In the genomic region with DNA sequence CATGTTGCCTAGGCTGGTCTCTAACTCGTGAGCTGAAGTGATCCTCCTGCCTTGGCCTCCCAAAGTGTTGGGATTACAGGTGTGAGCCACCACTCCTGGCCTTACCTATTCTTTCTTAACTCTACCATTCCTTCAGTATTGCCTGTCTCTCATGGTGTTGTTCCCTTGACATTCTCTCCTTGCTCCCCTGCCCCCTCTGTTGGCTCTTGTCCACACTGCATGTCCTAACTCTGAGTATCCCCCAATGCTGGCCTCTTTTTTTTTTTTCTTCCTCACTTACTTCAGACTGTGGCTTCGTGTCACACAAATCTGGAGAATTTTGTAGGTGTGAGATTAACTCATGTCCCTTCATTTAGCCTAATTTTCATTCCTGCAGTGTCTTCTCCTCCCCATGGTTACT, we compare ENCODE assay signal across 16 cellular contexts. TPM values are rescaled to one million over a fixed set of nuclear protein-coding genes. Genes with fewer than 3 reads are reported as not detected.
DNase-seq lines count a peak whose midpoint lies in the region; ATAC-seq, FAIRE-seq and TF ChIP-seq lines count a peak whose summit lies in the region.
"Had no signal": no experiment of that assay in that cellular context is flagged by ENCODE, and none has a peak within 500 bp of the region (broad histone marks: within the 10 kb centered on the region; RNA-seq: fewer than 3 reads in every experiment).

No MANE protein-coding gene starts in this region.

- no peak overlapping the region for H3K14ac ChIP-seq in H1 (ENCODE audit: insufficient read length)

- H3K4me3 ChIP-seq in H1 (ENCODE audit: extremely low read depth in 1 of 4, insufficient read depth in 2 of 4, low read depth in 3 of 4, low read length in 4 of 4) (no peak overlapping the region), retinal pigment epithelial cell (ENCODE audit: low read length) (no peak overlapping the region)
- H3K4me3 ChIP-seq: right lobe of liver had no signal

- H3K9me3 ChIP-seq in H1 (ENCODE audit: insufficient read depth in 2 of 2, low read depth in 1 of 2, low read length in 1 of 2): no peaks in the 10 kb centered on the region
- H3K9me3 ChIP-seq: right lobe of liver had no signal

- peak; percentile 44 to 53 for TF ChIP-seq RAD21 in H1 (IDR thresholded peaks at IDR 0.05 in 1 of 2, conservative IDR thresholded peaks at IDR 0.05 in 1 of 2; ENCODE audit: low read depth in 2 of 2, low read length in 2 of 2)

- DNase-seq in DMS 273 (lab: John Stamatoyannopoulos, UW; ENCODE audit: unreplicated experiment) (peak; percentile 52), DMS 273 treated with DMSO at 0.1 percent for 48 hours (lab: John Stamatoyannopoulos, UW) (no peak), NCI-H82 (lab: John Stamatoyannopoulos, UW) (peak; percentile 61), H1 (ENCODE audit: low read depth in 1 of 2, low spot score in 2 of 2) (peak in 1 of 2 experiments; percentile 64), retinal pigment epithelial cell (ENCODE audit: low read depth) (no peak)
- DNase-seq in stimulated activated CD4-positive, alpha-beta T cell treated with anti-CD3 and anti-CD28 coated beads, Interleukin-4, amount 100 ng/mL, for 24 hours: no peak
- DNase-seq in activated naive CD4-positive, alpha-beta T cell treated with anti-CD3 and anti-CD28 coated beads, Interleukin-2, amount 50 U/mL, for 72 hours (ENCODE audit: low spot score in 2 of 2): no peak
- DNase-seq: 8988T; activated CD4-positive, alpha-beta memory T cell treated with anti-CD3 and anti-CD28 coated beads, Interleukin-2, amount 10 ng/mL, durations not matched to agents 7 days and 5 days; activated gamma-delta T cell treated with Interleukin-2 at 50 U/mL for 16 hours; NCI-H1048; right lobe of liver; substantia nigra had no signal

- CTCF ChIA-PET in H1 (lab: Charles Lee; ENCODE audit: partially characterized antibody): interaction anchor here (0.7 kb wide), 1 partner anchor 974 kb away, joined by 3 read pairs; no protein-coding TSS in a partner anchor

- H4K91ac ChIP-seq in H1 (replicated peaks; ENCODE audit: insufficient read length, low read length): no peak overlapping the region

- no peak overlapping the region for H2AK5ac ChIP-seq in H1 (ENCODE audit: low read depth, low read length)

- no peak overlapping the region for H3K4ac ChIP-seq in H1 (replicated peaks; ENCODE audit: insufficient read length, low read depth, low read length)

- H3K56ac ChIP-seq in H1 (replicated peaks; ENCODE audit: insufficient read length, low read depth, low read length): no peak overlapping the region

- H4K8ac ChIP-seq in H1 (ENCODE audit: extremely low read depth, insufficient read depth, low read length): no peak overlapping the region

- H2BK15ac ChIP-seq in H1 (ENCODE audit: low read length): no peak overlapping the region

- H3K79me2 ChIP-seq in H1 (ENCODE audit: control insufficient read depth in 1 of 2, insufficient read depth in 2 of 2, low read length in 2 of 2): no peaks in the 10 kb centered on the region

- H3K27ac ChIP-seq in H1 (ENCODE audit: low read depth, low read length): no peak overlapping the region
- H3K27ac ChIP-seq: right lobe of liver had no signal

- WGBS in H1 (ENCODE audit: extremely low coverage in 1 of 2, insufficient coverage in 1 of 2, insufficient read length in 1 of 2, insufficient replicate concordance in 2 of 2, low coverage in 1 of 2, low lambda C conversion rate in 2 of 2, missing lambda C conversion rate in 1 of 2), 2 experiments: 18% methylated on average over 1 of the region's 2 CpGs; no CpG with 5 or more reads in 1 of the 2 experiments

- H2BK20ac ChIP-seq in H1 (ENCODE audit: low read length): no peak overlapping the region

- H2BK120ac ChIP-seq in H1 (replicated peaks; ENCODE audit: low read depth, low read length): no peak overlapping the region

- no peak for TF ChIP-seq EP300 in H1 (IDR thresholded peaks at IDR 0.05; ENCODE audit: borderline replicate concordance in 1 of 2, low read depth in 2 of 2, low read length in 2 of 2)

- FAIRE-seq in H1 (lab: Jason Lieb, UNC): peak; percentile 52

- H3K18ac ChIP-seq in H1 (ENCODE audit: extremely low read depth, low read length): no peak overlapping the region

- no peaks in the 10 kb centered on the region for H3K36me3 ChIP-seq in H1 (ENCODE audit: control insufficient read depth in 2 of 4, insufficient read depth in 4 of 4, low read length in 3 of 4)
- H3K36me3 ChIP-seq: right lobe of liver had no signal

- no peak overlapping the region for H2AFZ ChIP-seq in H1 (ENCODE audit: low read length)

- no peaks in the 10 kb centered on the region for H3K23me2 ChIP-seq in H1 (ENCODE audit: low read depth, low read length)

- H3K23ac ChIP-seq in H1 (ENCODE audit: insufficient read length): no peak overlapping the region

- H3K27me3 ChIP-seq in H1 (replicated peaks in 1 of 4; ENCODE audit: control insufficient read depth in 3 of 4, extremely low read depth in 1 of 4, insufficient read depth in 3 of 4, low read length in 3 of 4): no peaks in the 10 kb centered on the region

- no peak overlapping the region for H4K5ac ChIP-seq in H1 (ENCODE audit: insufficient read length, low read depth, low read length)

- H4K20me1 ChIP-seq in H1 (replicated peaks in 1 of 2; ENCODE audit: control insufficient read depth in 1 of 2, insufficient read depth in 2 of 2, low read length in 2 of 2): no peaks in the 10 kb centered on the region

- no peak overlapping the region for H3K4me2 ChIP-seq in H1 (ENCODE audit: insufficient read depth in 1 of 2, low read depth in 2 of 2, low read length in 2 of 2)

- no peak overlapping the region for H3K9ac ChIP-seq in H1 (replicated peaks in 1 of 4; ENCODE audit: extremely low read depth in 1 of 4, low read depth in 3 of 4, low read length in 3 of 4)

- peaks cover 0 to 4% of the 10 kb centered on the region in 2 donors for H3K9me3 Mint-ChIP-seq in activated naive CD4-positive, alpha-beta T cell treated with anti-CD3 and anti-CD28 coated beads, Interleukin-2, amount 50 U/mL, for 72 hours
- H3K9me3 Mint-ChIP-seq: activated CD4-positive, alpha-beta memory T cell treated with anti-CD3 and anti-CD28 coated beads, Interleukin-2, amount 10 ng/mL, durations not matched to agents 7 days and 5 days; central memory CD8-positive, alpha-beta T cell had no signal

- no peaks in the 10 kb centered on the region for H3K79me1 ChIP-seq in H1 (ENCODE audit: low read depth, low read length)

- no peak overlapping the region for H2BK12ac ChIP-seq in H1 (ENCODE audit: low read depth, low read length)

- TF ChIP-seq CTCF in H1 (IDR thresholded peaks at IDR 0.05; ENCODE audit: control extremely low read depth in 1 of 3, insufficient read depth in 1 of 3, low read depth in 1 of 3, low read length in 3 of 3) (peak; percentile 44 to 54 (median 49)), retinal pigment epithelial cell (conservative IDR thresholded peaks at IDR 0.05; ENCODE audit: low read depth, low read length) (peak; percentile 33)

- no peaks in the 10 kb centered on the region for H3K4me1 ChIP-seq in H1 (replicated peaks in 1 of 4; ENCODE audit: control insufficient read depth in 3 of 4, insufficient read depth in 4 of 4, low read length in 3 of 4)
- H3K4me1 ChIP-seq: right lobe of liver had no signal

- H3K36me3 Mint-ChIP-seq in activated naive CD4-positive, alpha-beta T cell treated with anti-CD3 and anti-CD28 coated beads, Interleukin-2, amount 50 U/mL, for 72 hours: no peaks in the 10 kb centered on the region

- POLR2A ChIA-PET in H1 (lab: Charles Lee; ENCODE audit: partially characterized antibody): no interaction called here

- TF ChIP-seq POLR2A in H1 (IDR thresholded peaks at IDR 0.05; ENCODE audit: control extremely low read depth in 1 of 2, low read depth in 2 of 2, low read length in 2 of 2): no peak

- no peak overlapping the region for H3K27ac Mint-ChIP-seq in activated naive CD4-positive, alpha-beta T cell treated with anti-CD3 and anti-CD28 coated beads, Interleukin-2, amount 50 U/mL, for 72 hours
- H3K27ac Mint-ChIP-seq: activated CD4-positive, alpha-beta memory T cell treated with anti-CD3 and anti-CD28 coated beads, Interleukin-2, amount 10 ng/mL, durations not matched to agents 7 days and 5 days had no signal

- no peak overlapping the region for H2BK5ac ChIP-seq in H1 (ENCODE audit: low read depth, low read length)

- no peak for ATAC-seq in HG02759 (IDR thresholded peaks at IDR 0.05; ENCODE audit: unreplicated experiment)
- no peak for ATAC-seq in activated naive CD4-positive, alpha-beta T cell treated with anti-CD3 and anti-CD28 coated beads, Interleukin-2, amount 50 U/mL, for 72 hours
- ATAC-seq: right lobe of liver had no signal

TF ChIP-seq in H1, 55 proteins besides CTCF, POLR2A, EP300 and RAD21 (continues in another document):
- no peak for TF ChIP-seq SRF (IDR thresholded peaks at IDR 0.05; ENCODE audit: low read depth, low read length)
- TF ChIP-seq CHD1 (IDR thresholded peaks at IDR 0.05; ENCODE audit: low read depth, low read length): no peak
- TF ChIP-seq NRF1 (IDR thresholded peaks at IDR 0.05; ENCODE audit: low read depth, low read length): no peak
- no peak for TF ChIP-seq GABPA (IDR thresholded peaks at IDR 0.05; ENCODE audit: borderline replicate concordance, insufficient read depth, low read length)
- no peak for TF ChIP-seq TEAD4 (IDR thresholded peaks at IDR 0.05; ENCODE audit: low read depth, low read length)
- TF ChIP-seq CHD2 (IDR thresholded peaks at IDR 0.05; ENCODE audit: low read length): no peak
- TF ChIP-seq TAF1 (IDR thresholded peaks at IDR 0.05; ENCODE audit: low read depth, low read length): no peak
- no peak for TF ChIP-seq ZNF274 (IDR thresholded peaks at IDR 0.05; ENCODE audit: borderline replicate concordance, extremely low read depth, low read length)
- no peak for TF ChIP-seq RFX5 (IDR thresholded peaks at IDR 0.05; ENCODE audit: borderline replicate concordance, low read depth, low read length)
- TF ChIP-seq, protein P1, sequence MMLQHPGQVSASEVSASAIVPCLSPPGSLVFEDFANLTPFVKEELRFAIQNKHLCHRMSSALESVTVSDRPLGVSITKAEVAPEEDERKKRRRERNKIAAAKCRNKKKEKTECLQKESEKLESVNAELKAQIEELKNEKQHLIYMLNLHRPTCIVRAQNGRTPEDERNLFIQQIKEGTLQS (IDR thresholded peaks at IDR 0.05; ENCODE audit: insufficient read depth, low read depth, low read length): no peak
- TF ChIP-seq CTBP2 (IDR thresholded peaks at IDR 0.05; ENCODE audit: borderline replicate concordance, insufficient read depth, insufficient read length, low read length): no peak

RNA-seq across cellular contexts. Expression of a gene that starts 22.9 kb away (rescaled TPM):
- 0.27 and 0.37 TPM in 2 replicates for total RNA-seq in H1 (2021; fragmentation: NEBNext Ultra II Directional; extraction: Animal tissue kit (Norgen Biotek cat#: 25700))
- 0.02 and 0.05 TPM in 2 replicates for polyA plus RNA-seq in H1 (2011; rRNA removed)
- 0.08 TPM for polyA plus RNA-seq in H1 (2011; cell fraction: cytosol; rRNA removed)
- polyA plus RNA-seq in H1 (2011; cell fraction: nucleus; rRNA removed): 0.09 TPM
- 0.07 to 0.20 TPM (median 0.10 TPM) in 4 replicates for polyA plus RNA-seq in H1 (2012, experiment 1 of 2)
- not detected for polyA plus RNA-seq in H1 (2012, experiment 2 of 2)
- 0.18 TPM for polyA plus RNA-seq in H1 (2013, experiment 1 of 2)
- polyA plus RNA-seq in H1 (2013, experiment 2 of 2): 0.17 TPM
- 0.12 and 0.13 TPM in 2 replicates for polyA minus RNA-seq in H1 (2011; rRNA and poly(A)+ RNA removed)
- polyA minus RNA-seq in H1 (2011; cell fraction: cytosol; rRNA and poly(A)+ RNA removed): not detected
- polyA minus RNA-seq in H1 (2011; cell fraction: nucleus; rRNA and poly(A)+ RNA removed): 0.20 TPM
- not detected for total RNA-seq in activated naive CD4-positive, alpha-beta T cell treated with anti-CD3 and anti-CD28 coated beads, Interleukin-2, amount 50 U/mL, for 72 hours
- total RNA-seq: activated CD4-positive, alpha-beta memory T cell treated with anti-CD3 and anti-CD28 coated beads, Interleukin-2, amount 10 ng/mL, durations not matched to agents 7 days and 5 days; T-helper 1 cell treated with Interleukin-12 subunit alpha and Interleukin-12 subunit beta and Interleukin-4 antibody, amounts not matched to agents 30 ng/mL and 1 ng/mL, for 36 hours had no signal

Comparison
In these comparisons a context has a peak if more than half of its experiments do, and no peak if none do; other contexts are left out.
1. DNase-seq: peak in DMS 273 (single experiment) and NCI-H82 (single experiment); none in DMS 273 treated with DMSO at 0.1 percent for 48 hours (single experiment), retinal pigment epithelial cell (single experiment), stimulated activated CD4-positive, alpha-beta T cell treated with anti-CD3 and anti-CD28 coated beads, Interleukin-4, amount 100 ng/mL, for 24 hours (single experiment) and activated naive CD4-positive, alpha-beta T cell treated with anti-CD3 and anti-CD28 coated beads, Interleukin-2, amount 50 U/mL, for 72 hours (0 of 2).